In the genomic region with DNA sequence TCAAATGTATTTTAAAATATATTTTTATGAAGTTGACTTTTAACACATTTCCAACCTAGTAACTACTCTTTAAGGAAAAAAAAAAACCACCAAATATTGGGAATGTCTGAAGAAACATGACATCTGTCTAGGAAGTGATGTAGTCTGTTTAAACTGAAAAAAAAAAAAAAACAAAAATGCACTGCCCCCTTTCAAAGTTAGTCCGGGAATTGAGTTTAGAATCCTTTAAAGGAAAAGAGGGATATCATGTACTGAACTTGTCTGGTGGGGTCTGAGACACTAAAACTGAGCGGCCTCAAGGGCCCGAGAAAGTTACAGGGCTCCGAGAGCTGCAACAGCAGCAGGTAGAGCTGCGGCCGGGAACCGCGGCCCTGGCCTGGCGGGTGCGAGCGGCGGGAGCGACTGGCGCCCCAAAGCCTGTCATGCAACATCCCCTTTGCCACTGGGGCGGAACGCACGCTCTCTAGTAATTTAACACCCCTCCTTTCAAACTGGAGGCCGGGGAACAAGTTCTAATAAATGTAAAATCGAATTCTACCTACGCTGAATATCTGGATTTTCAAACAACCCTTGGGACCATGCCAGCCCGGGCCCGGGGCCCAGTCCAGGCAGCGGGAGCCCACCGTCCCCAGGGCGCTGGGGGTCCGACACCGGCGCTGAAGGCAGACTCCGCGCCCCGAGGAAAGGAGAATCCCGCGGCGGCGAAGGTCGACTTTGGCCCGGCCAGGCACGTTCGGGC, we compare ENCODE assay signal across 8 cellular contexts. TPM values are rescaled to one million over a fixed set of nuclear protein-coding genes. Genes with fewer than 3 reads are reported as not detected.
DNase-seq lines count a peak whose midpoint lies in the region; ATAC-seq and TF ChIP-seq lines count a peak whose summit lies in the region.

No MANE protein-coding gene starts in this region.

- peak; percentile 52 for ATAC-seq in GM21737 (IDR thresholded peaks at IDR 0.05; ENCODE audit: unreplicated experiment)

- no peak for TF ChIP-seq CTCF in brain microvascular endothelial cell (IDR thresholded peaks at IDR 0.05; ENCODE audit: low read depth, low read length, missing control alignments)

- DNase-seq in G401 (ENCODE audit: low spot score) (peak; percentile 57), KBM-7 (peak; percentile 78), brain microvascular endothelial cell (peak; percentile 28), iPS-NIHi11 (ENCODE audit: low spot score) (peak; percentile 75), amniotic stem cell (lab: John Stamatoyannopoulos, UW) (no peak)
- DNase-seq in T-helper 2 cell treated with Interferon-gamma antibody and Interleukin-4, amounts not matched to agents 5 μg/mL and 100 μg/mL, for 36 hours (ENCODE audit: low spot score), result peak; percentile 46

- H3K27ac ChIP-seq in brain microvascular endothelial cell (peak overlapping the region; percentile 95), skin epidermis (peak overlapping the region; percentile 84 to 99 (median 94))

- in situ Hi-C loops in G401 (cut with HindIII; ENCODE audit: low sequenced_read_pairs) (no loop called here), KBM-7 (cut with MboI; ENCODE audit: low pct_unique_long_range_greater_than_20kb, low sequenced_read_pairs) (no loop called here), brain microvascular endothelial cell (cut with HindIII; ENCODE audit: low pct_ligation_motif_present, low sequenced_read_pairs) (no loop called here)

- H3K36me3 ChIP-seq in brain microvascular endothelial cell (replicated peaks), result peaks cover 4% of the 10 kb centered on the region

- peak overlapping the region; percentile 88 for H3K27ac Mint-ChIP-seq in T-helper 2 cell treated with Interferon-gamma antibody and Interleukin-4, amounts not matched to agents 5 μg/mL and 100 μg/mL, for 36 hours

- H3K27me3 Mint-ChIP-seq in T-helper 2 cell treated with Interferon-gamma antibody and Interleukin-4, amounts not matched to agents 5 μg/mL and 100 μg/mL, for 36 hours (ENCODE audit: low read depth), result no peaks in the 10 kb centered on the region

- H3K9me3 Mint-ChIP-seq in T-helper 2 cell treated with Interferon-gamma antibody and Interleukin-4, amounts not matched to agents 5 μg/mL and 100 μg/mL, for 36 hours, result no peaks in the 10 kb centered on the region

- peaks cover 45% of the 10 kb centered on the region for H3K4me1 Mint-ChIP-seq in T-helper 2 cell treated with Interferon-gamma antibody and Interleukin-4, amounts not matched to agents 5 μg/mL and 100 μg/mL, for 36 hours (ENCODE audit: low read depth)

- H3K27me3 ChIP-seq in brain microvascular endothelial cell (replicated peaks), result no peaks in the 10 kb centered on the region

- peak overlapping the region; percentile 88 for H3K4me3 ChIP-seq in brain microvascular endothelial cell (ENCODE audit: low read depth, low read length)
- peak overlapping the region; percentile 71 to 98 (median 87) for H3K4me3 ChIP-seq in skin epidermis

- H3K36me3 Mint-ChIP-seq in T-helper 2 cell treated with Interferon-gamma antibody and Interleukin-4, amounts not matched to agents 5 μg/mL and 100 μg/mL, for 36 hours (ENCODE audit: low read depth), result peaks cover 14% of the 10 kb centered on the region

- peak overlapping the region; percentile 90 for H3K4me3 Mint-ChIP-seq in T-helper 2 cell treated with Interferon-gamma antibody and Interleukin-4, amounts not matched to agents 5 μg/mL and 100 μg/mL, for 36 hours

RNA-seq across cellular contexts. Expression of a gene that starts 0.8 kb away (rescaled TPM):
- total RNA-seq in G401 (2014; rRNA removed; shearing (Covaris generic)), result 67.0 and 112 TPM in 2 replicates
